ENCODE assay signal across 17 cellular contexts in genomic region chr16:28208131-28208530, GRCh38. TPM values are rescaled to one million over a fixed set of nuclear protein-coding genes. Genes with fewer than 3 reads are reported as not detected.
DNase-seq lines count a peak whose midpoint lies in the region; ATAC-seq and TF ChIP-seq lines count a peak whose summit lies in the region.
"Had no signal": no experiment of that assay in that cellular context is flagged by ENCODE, and none has a peak within 500 bp of the region (broad histone marks: within the 10 kb centered on the region; RNA-seq: fewer than 3 reads in every experiment).

No MANE protein-coding gene starts in this region.

- peaks cover 20% of the 10 kb centered on the region for H3K4me1 Mint-ChIP-seq in T-helper 2 cell treated with Interferon-gamma antibody and Interleukin-4, amounts not matched to agents 5 μg/mL and 100 μg/mL, for 36 hours (ENCODE audit: low read depth)
- H3K4me1 Mint-ChIP-seq in activated CD8-positive, alpha-beta T cell treated with anti-CD3 and anti-CD28 coated beads, Interleukin-2, amount 10 ng/mL, durations not matched to agents 7 days and 5 days (ENCODE audit: low read depth): peaks cover 36% of the 10 kb centered on the region
- peaks cover 8 to 43% (median 39%) of the 10 kb centered on the region in 7 donors for H3K4me1 Mint-ChIP-seq in naive thymus-derived CD4-positive, alpha-beta T cell

- H3K9me3 ChIP-seq in DND-41 (ENCODE audit: insufficient read depth, low read length, severe bottlenecking) (no peaks in the 10 kb centered on the region), SJCRH30 (replicated peaks) (no peaks in the 10 kb centered on the region)
- H3K9me3 ChIP-seq in naive thymus-derived CD4-positive, alpha-beta T cell (ENCODE audit: control insufficient read depth in 2 of 3, low read length in 3 of 3): no peaks in the 10 kb centered on the region
- H3K9me3 ChIP-seq: Peyer's patch, upper lobe of right lung had no signal

- H3K4me3 ChIP-seq in DND-41 (ENCODE audit: low read depth in 1 of 2, low read length in 2 of 2) (peak overlapping the region in 1 of 2 experiments; percentile 22; a peak in 1 of 4 replicates), SJCRH30 (no peak overlapping the region)
- H3K4me3 ChIP-seq in naive thymus-derived CD4-positive, alpha-beta T cell (ENCODE audit: low read length): no peak overlapping the region
- H3K4me3 ChIP-seq: Peyer's patch, upper lobe of right lung had no signal

- H3K4me2 ChIP-seq in DND-41 (ENCODE audit: insufficient read depth, low read length): peak overlapping the region; percentile 73; the same call in 1 of the 2 replicates

- no peak for ATAC-seq in DND-41 (ENCODE audit: insufficient read depth, low read depth)
- ATAC-seq in activated CD8-positive, alpha-beta T cell treated with anti-CD3 and anti-CD28 coated beads, Interleukin-2, amount 10 ng/mL, durations not matched to agents 7 days and 5 days: no peak
- no peak for ATAC-seq in naive thymus-derived CD4-positive, alpha-beta T cell
- ATAC-seq: stimulated activated naive B cell treated with anti-CD40 and anti-IgM and Interleukin-4, amounts not matched to agents 10 μg/mL and 1 μg/mL and 100 μg/mL, for 72 hours; upper lobe of right lung had no signal

- H3K4me1 ChIP-seq in DND-41 (ENCODE audit: insufficient read depth, low read length) (peaks cover 61% of the 10 kb centered on the region), SJCRH30 (no peaks in the 10 kb centered on the region)
- H3K4me1 ChIP-seq in naive thymus-derived CD4-positive, alpha-beta T cell (ENCODE audit: control insufficient read depth in 2 of 2, insufficient read depth in 2 of 2, low read length in 2 of 2): peaks cover 36 to 52% of the 10 kb centered on the region in 2 donors

- no peaks in the 10 kb centered on the region for H3K27me3 ChIP-seq in DND-41 (ENCODE audit: insufficient read depth, low read length, poor library complexity)
- no peaks in the 10 kb centered on the region for H3K27me3 ChIP-seq in naive thymus-derived CD4-positive, alpha-beta T cell (ENCODE audit: control insufficient read depth in 2 of 2, insufficient read depth in 2 of 2, low read length in 2 of 2)
- no peaks in the 10 kb centered on the region for H3K27me3 ChIP-seq in SJCRH30
- H3K27me3 ChIP-seq: Peyer's patch, upper lobe of right lung had no signal

- no peak overlapping the region for H3K27ac ChIP-seq in DND-41 (ENCODE audit: low read length)
- H3K27ac ChIP-seq in naive thymus-derived CD4-positive, alpha-beta T cell (ENCODE audit: low read depth, low read length): peak overlapping the region; percentile 38
- no peak overlapping the region for H3K27ac ChIP-seq in SJCRH30
- H3K27ac ChIP-seq: 22Rv1, Peyer's patch, upper lobe of right lung had no signal

- H3K9me3 Mint-ChIP-seq in T-helper 2 cell treated with Interferon-gamma antibody and Interleukin-4, amounts not matched to agents 5 μg/mL and 100 μg/mL, for 36 hours: peaks cover 4% of the 10 kb centered on the region
- H3K9me3 Mint-ChIP-seq in activated CD8-positive, alpha-beta T cell treated with anti-CD3 and anti-CD28 coated beads, Interleukin-2, amount 10 ng/mL, durations not matched to agents 7 days and 5 days (ENCODE audit: insufficient read depth): peaks cover 2% of the 10 kb centered on the region
- H3K9me3 Mint-ChIP-seq in naive thymus-derived CD4-positive, alpha-beta T cell: peaks cover 0 to 5% (median 0%) of the 10 kb centered on the region in 11 donors

- peak overlapping the region; percentile 85 for H3K4me3 Mint-ChIP-seq in T-helper 2 cell treated with Interferon-gamma antibody and Interleukin-4, amounts not matched to agents 5 μg/mL and 100 μg/mL, for 36 hours
- H3K4me3 Mint-ChIP-seq in activated CD8-positive, alpha-beta T cell treated with anti-CD3 and anti-CD28 coated beads, Interleukin-2, amount 10 ng/mL, durations not matched to agents 7 days and 5 days: peak overlapping the region; percentile 77
- H3K4me3 Mint-ChIP-seq in naive thymus-derived CD4-positive, alpha-beta T cell: peak overlapping the region in 9 of 10 donors; percentile 75 to 98 (median 91)

- H4K20me1 ChIP-seq in DND-41 (ENCODE audit: insufficient read depth, low read length): peaks cover 64% of the 10 kb centered on the region

- TF ChIP-seq CTCF in DND-41 (IDR thresholded peaks at IDR 0.05; ENCODE audit: borderline replicate concordance, extremely low read depth, low read length, poor library complexity, severe bottlenecking): no peak

- no peak for DNase-seq in T-helper 2 cell treated with Interferon-gamma antibody and Interleukin-4, amounts not matched to agents 5 μg/mL and 100 μg/mL, for 36 hours (ENCODE audit: low spot score)
- DNase-seq in T-helper 2 cell: no peak
- DNase-seq in DND-41: no peak
- DNase-seq in activated CD8-positive, alpha-beta T cell treated with anti-CD3 and anti-CD28 coated beads, Interleukin-2, amount 10 ng/mL, durations not matched to agents 7 days and 5 days: no peak
- no peak for DNase-seq in naive thymus-derived CD4-positive, alpha-beta T cell
- DNase-seq in HT-29 (ENCODE audit: low spot score): no peak
- DNase-seq in SJCRH30: no peak
- DNase-seq in hypothalamus (lab: John Stamatoyannopoulos, UW): no peak
- DNase-seq: cerebellar nuclear complex; NCI-H2107; NCI-H774; Peyer's patch; posterior cingulate gyrus; small intestine; stimulated activated naive B cell treated with anti-CD40 and anti-IgM and Interleukin-4, amounts not matched to agents 10 μg/mL and 1 μg/mL and 100 μg/mL, for 72 hours; upper lobe of right lung had no signal

- intact Hi-C loops in naive thymus-derived CD4-positive, alpha-beta T cell (cut with micrococcal nuclease): no loop called here

- H3K36me3 ChIP-seq in DND-41 (ENCODE audit: insufficient read depth, low read length) (peaks cover 63% of the 10 kb centered on the region), SJCRH30 (peaks cover 49% of the 10 kb centered on the region)
- H3K36me3 ChIP-seq in naive thymus-derived CD4-positive, alpha-beta T cell (ENCODE audit: control insufficient read depth in 2 of 3, insufficient read depth in 3 of 3, low read length in 3 of 3): peaks cover 12 to 42% (median 22%) of the 10 kb centered on the region in 3 experiments

- H3K27ac Mint-ChIP-seq in T-helper 2 cell treated with Interferon-gamma antibody and Interleukin-4, amounts not matched to agents 5 μg/mL and 100 μg/mL, for 36 hours: no peak overlapping the region
- H3K27ac Mint-ChIP-seq in activated CD8-positive, alpha-beta T cell treated with anti-CD3 and anti-CD28 coated beads, Interleukin-2, amount 10 ng/mL, durations not matched to agents 7 days and 5 days: no peak overlapping the region
- peak overlapping the region in 6 of 9 donors; percentile 62 to 89 (median 79) for H3K27ac Mint-ChIP-seq in naive thymus-derived CD4-positive, alpha-beta T cell
- H3K27ac Mint-ChIP-seq: stimulated activated naive B cell treated with anti-CD40 and anti-IgM and Interleukin-4, amounts not matched to agents 10 μg/mL and 1 μg/mL and 100 μg/mL, for 72 hours had no signal

- CTCF ChIA-PET in activated CD8-positive, alpha-beta T cell treated with anti-CD3 and anti-CD28 coated beads, Interleukin-2, amount 10 ng/mL, durations not matched to agents 7 days and 5 days (lab: Charles Lee): interaction anchor here (1.0 to 12.6 kb wide), 4 partner anchors 10 to 72 kb away, joined by 3 to 275 read pairs (median 38); no protein-coding TSS in a partner anchor
- CTCF ChIA-PET in naive thymus-derived CD4-positive, alpha-beta T cell (lab: Charles Lee): interaction anchor here (1.1 to 4.9 kb wide), 8 partner anchors 10 to 71 kb away, joined by 3 to 26 read pairs (median 8); no protein-coding TSS in a partner anchor

- H3K36me3 Mint-ChIP-seq in T-helper 2 cell treated with Interferon-gamma antibody and Interleukin-4, amounts not matched to agents 5 μg/mL and 100 μg/mL, for 36 hours (ENCODE audit: low read depth): peaks cover 39% of the 10 kb centered on the region
- H3K36me3 Mint-ChIP-seq in activated CD8-positive, alpha-beta T cell treated with anti-CD3 and anti-CD28 coated beads, Interleukin-2, amount 10 ng/mL, durations not matched to agents 7 days and 5 days (ENCODE audit: low read depth): peaks cover 44% of the 10 kb centered on the region
- H3K36me3 Mint-ChIP-seq in naive thymus-derived CD4-positive, alpha-beta T cell: peaks cover 5 to 27% (median 16%) of the 10 kb centered on the region in 5 donors

- no peak overlapping the region for H3K9ac ChIP-seq in DND-41 (ENCODE audit: low read depth, low read length)

- H3K79me2 ChIP-seq in DND-41 (ENCODE audit: insufficient read depth, low read length): peaks cover 85% of the 10 kb centered on the region

- POLR2A ChIA-PET in activated CD8-positive, alpha-beta T cell treated with anti-CD3 and anti-CD28 coated beads, Interleukin-2, amount 10 ng/mL, durations not matched to agents 7 days and 5 days (lab: Charles Lee): interaction anchor here (0.6 to 6.7 kb wide), 4 partner anchors 15 to 65 kb away, joined by 3 to 135 read pairs (median 3); no protein-coding TSS in a partner anchor
- POLR2A ChIA-PET in naive thymus-derived CD4-positive, alpha-beta T cell (lab: Charles Lee): interaction anchor here (0.7 to 6.1 kb wide), 9 partner anchors 14 to 75 kb away, joined by 3 to 92 read pairs (median 18); no protein-coding TSS in a partner anchor

- no peaks in the 10 kb centered on the region for H3K27me3 Mint-ChIP-seq in T-helper 2 cell treated with Interferon-gamma antibody and Interleukin-4, amounts not matched to agents 5 μg/mL and 100 μg/mL, for 36 hours (ENCODE audit: low read depth)
- H3K27me3 Mint-ChIP-seq in activated CD8-positive, alpha-beta T cell treated with anti-CD3 and anti-CD28 coated beads, Interleukin-2, amount 10 ng/mL, durations not matched to agents 7 days and 5 days (ENCODE audit: low read depth): no peaks in the 10 kb centered on the region
- no peaks in the 10 kb centered on the region for H3K27me3 Mint-ChIP-seq in naive thymus-derived CD4-positive, alpha-beta T cell
- H3K27me3 Mint-ChIP-seq: stimulated activated naive B cell treated with anti-CD40 and anti-IgM and Interleukin-4, amounts not matched to agents 10 μg/mL and 1 μg/mL and 100 μg/mL, for 72 hours had no signal

- no peak overlapping the region for H2AFZ ChIP-seq in DND-41 (ENCODE audit: low read depth, low read length)

RNA-seq across cellular contexts. Expression of gene XPO6, which starts 3.6 kb away (rescaled TPM):
- total RNA-seq in activated CD8-positive, alpha-beta T cell treated with anti-CD3 and anti-CD28 coated beads, Interleukin-2, amount 10 ng/mL, durations not matched to agents 7 days and 5 days: 100 to 1,000 TPM; 206 to 209 TPM
- 100 to 1,000 TPM; 232 to 437 (median 385) TPM for total RNA-seq in naive thymus-derived CD4-positive, alpha-beta T cell
- polyA plus RNA-seq in naive thymus-derived CD4-positive, alpha-beta T cell: 100 to 1,000 TPM in 1 of 2 donors, 10 to 100 TPM in 1; 89.5 to 144 TPM
- total RNA-seq in HT-29 (2014; rRNA removed; shearing (Covaris generic)): 178 and 193 TPM in 2 replicates
- 86.7 and 95.6 TPM in 2 replicates for total RNA-seq in SJCRH30 (2014; rRNA removed; shearing (Covaris generic))

Comparison
In these comparisons a context has a peak if more than half of its experiments do, and no peak if none do; other contexts are left out.
1. H3K27ac Mint-ChIP-seq: peak in naive thymus-derived CD4-positive, alpha-beta T cell (6 of 9); none in T-helper 2 cell treated with Interferon-gamma antibody and Interleukin-4, amounts not matched to agents 5 μg/mL and 100 μg/mL, for 36 hours (single experiment) and activated CD8-positive, alpha-beta T cell treated with anti-CD3 and anti-CD28 coated beads, Interleukin-2, amount 10 ng/mL, durations not matched to agents 7 days and 5 days (single experiment).
2. Peak in every context shown above with its lines, with median percentiles within 50 percentile points of each other: H3K4me3 Mint-ChIP-seq.